Comparison of ENCODE assay signal across 16 cellular contexts in genomic region chr7:26182283-26182682, GRCh38. TPM values are rescaled to one million over a fixed set of nuclear protein-coding genes. Genes with fewer than 3 reads are reported as not detected.
DNase-seq lines count a peak whose midpoint lies in the region; ATAC-seq and TF ChIP-seq lines count a peak whose summit lies in the region.
"Had no signal": no experiment of that assay in that cellular context is flagged by ENCODE, and none has a peak within 500 bp of the region (broad histone marks: within the 10 kb centered on the region; RNA-seq: fewer than 3 reads in every experiment).

No MANE protein-coding gene starts in this region.

- H3K9ac ChIP-seq in HUES48 (ENCODE audit: low read depth, low read length) = no peak overlapping the region

- no peak for ATAC-seq in naive thymus-derived CD8-positive, alpha-beta T cell

- POLR2A ChIA-PET in naive thymus-derived CD8-positive, alpha-beta T cell (lab: Charles Lee) = interaction anchor here (0.9 to 5.9 kb wide), 3 partner anchors 11 to 20 kb away, joined by 4 to 110 read pairs (median 7); partner anchors contain the start of genes CBX3 and HNRNPA2B1

- DNase-seq in activated CD4-positive, alpha-beta T cell treated with anti-CD3 and anti-CD28 coated beads, Interleukin-2, amount 10 ng/mL, durations not matched to agents 24 days and 14 days = no peak
- no peak for DNase-seq in activated CD4-positive, alpha-beta T cell treated with anti-CD3 and anti-CD28 coated beads, Interleukin-2, amount 50 U/mL, for 1 hour
- DNase-seq in adrenal gland = peak in 4 of 7 donors; percentile 30 to 76 (median 52)
- DNase-seq in myocyte (ENCODE audit: low read depth) = peak; percentile 56
- DNase-seq in mesothelial cell of epicardium (ENCODE audit: low spot score in 2 of 2, unreplicated experiment in 2 of 2) = no peak
- DNase-seq in ACHN = no peak
- no peak for DNase-seq in naive thymus-derived CD8-positive, alpha-beta T cell
- DNase-seq: aorta, COR-L47, NCI-H1048 had no signal

- H3K27ac ChIP-seq in HUES48 (ENCODE audit: low read depth, low read length) (peak overlapping the region; percentile 44), adrenal gland (no peak overlapping the region)
- H3K27ac ChIP-seq: VCaP had no signal

- no peak for TF ChIP-seq POLR2A in adrenal gland (IDR thresholded peaks at IDR 0.05)

- H3K9me3 Mint-ChIP-seq in activated CD4-positive, alpha-beta T cell treated with anti-CD3 and anti-CD28 coated beads, Interleukin-2, amount 10 ng/mL, durations not matched to agents 24 days and 14 days = no peaks in the 10 kb centered on the region
- no peaks in the 10 kb centered on the region for H3K9me3 Mint-ChIP-seq in mesothelial cell of epicardium
- H3K9me3 Mint-ChIP-seq in naive thymus-derived CD8-positive, alpha-beta T cell = peaks cover 0 to 2% (median 0%) of the 10 kb centered on the region in 9 donors

- no peak overlapping the region for H3K4me3 Mint-ChIP-seq in activated CD4-positive, alpha-beta T cell treated with anti-CD3 and anti-CD28 coated beads, Interleukin-2, amount 10 ng/mL, durations not matched to agents 24 days and 14 days
- no peak overlapping the region for H3K4me3 Mint-ChIP-seq in mesothelial cell of epicardium
- no peak overlapping the region for H3K4me3 Mint-ChIP-seq in naive thymus-derived CD8-positive, alpha-beta T cell

- peak overlapping the region; percentile 67 for H3K27ac Mint-ChIP-seq in activated CD4-positive, alpha-beta T cell treated with anti-CD3 and anti-CD28 coated beads, Interleukin-2, amount 10 ng/mL, durations not matched to agents 24 days and 14 days
- H3K27ac Mint-ChIP-seq in mesothelial cell of epicardium = no peak overlapping the region
- peak overlapping the region in 5 of 10 donors; percentile 27 to 71 (median 48) for H3K27ac Mint-ChIP-seq in naive thymus-derived CD8-positive, alpha-beta T cell

- H3K4me3 ChIP-seq in HUES48 (ENCODE audit: low read depth, low read length) (no peak overlapping the region), adrenal gland (no peak overlapping the region)
- H3K4me3 ChIP-seq: dorsolateral prefrontal cortex, lung, smooth muscle cell had no signal

- H3K36me3 Mint-ChIP-seq in activated CD4-positive, alpha-beta T cell treated with anti-CD3 and anti-CD28 coated beads, Interleukin-2, amount 10 ng/mL, durations not matched to agents 24 days and 14 days (ENCODE audit: low read depth) = peaks cover 68% of the 10 kb centered on the region
- H3K36me3 Mint-ChIP-seq in mesothelial cell of epicardium = peaks cover 4% of the 10 kb centered on the region
- H3K36me3 Mint-ChIP-seq in naive thymus-derived CD8-positive, alpha-beta T cell = peaks cover 0 to 11% (median 0%) of the 10 kb centered on the region in 3 donors

- H3K27me3 Mint-ChIP-seq in activated CD4-positive, alpha-beta T cell treated with anti-CD3 and anti-CD28 coated beads, Interleukin-2, amount 10 ng/mL, durations not matched to agents 24 days and 14 days = no peaks in the 10 kb centered on the region
- H3K27me3 Mint-ChIP-seq in mesothelial cell of epicardium (ENCODE audit: low read depth) = no peaks in the 10 kb centered on the region
- H3K27me3 Mint-ChIP-seq in naive thymus-derived CD8-positive, alpha-beta T cell = no peaks in the 10 kb centered on the region

- H3K27me3 ChIP-seq in HUES48 (ENCODE audit: control insufficient read depth, insufficient read depth, low read length) (no peaks in the 10 kb centered on the region), adrenal gland (no peaks in the 10 kb centered on the region)
- H3K27me3 ChIP-seq: dorsolateral prefrontal cortex, neutrophil had no signal

- in situ Hi-C loops in ACHN (cut with HindIII; ENCODE audit: low pct_ligation_motif_present, low pct_unique_long_range_greater_than_20kb, low sequenced_read_pairs) = loop anchor here (25.0 kb wide), 1 partner anchor 95 kb away; no protein-coding TSS in a partner anchor

- no peaks in the 10 kb centered on the region for H3K4me1 ChIP-seq in HUES48 (ENCODE audit: control insufficient read depth, insufficient read depth, low read length)
- peaks cover 0 to 4% of the 10 kb centered on the region in 2 donors for H3K4me1 ChIP-seq in adrenal gland (replicated peaks in 1 of 2)

- H3K9me3 ChIP-seq in HUES48 (ENCODE audit: control insufficient read depth, insufficient read depth, low read length) (no peaks in the 10 kb centered on the region), adrenal gland (replicated peaks in 1 of 3) (no peaks in the 10 kb centered on the region)
- H3K9me3 ChIP-seq: neutrophil had no signal

- WGBS in adrenal gland, 4 donors = 48 to 57% (median 52%) methylated on average over 6 of the region's 6 CpGs

- TF ChIP-seq CTCF in adrenal gland (IDR thresholded peaks at IDR 0.05) (no peak), mesothelial cell of epicardium (IDR thresholded peaks at IDR 0.05; ENCODE audit: unreplicated experiment) (no peak)

- H3K4me1 Mint-ChIP-seq in activated CD4-positive, alpha-beta T cell treated with anti-CD3 and anti-CD28 coated beads, Interleukin-2, amount 10 ng/mL, durations not matched to agents 24 days and 14 days = peaks cover 38% of the 10 kb centered on the region
- peaks cover 14% of the 10 kb centered on the region for H3K4me1 Mint-ChIP-seq in mesothelial cell of epicardium
- H3K4me1 Mint-ChIP-seq in naive thymus-derived CD8-positive, alpha-beta T cell = peaks cover 27 to 78% (median 65%) of the 10 kb centered on the region in 4 donors

- intact Hi-C loops in activated CD4-positive, alpha-beta T cell treated with anti-CD3 and anti-CD28 coated beads, Interleukin-2, amount 10 ng/mL, durations not matched to agents 24 days and 14 days (cut with micrococcal nuclease) = no loop called here
- intact Hi-C loops in adrenal gland (cut with DNase I) = no loop called here

- peaks cover 51% of the 10 kb centered on the region for H3K36me3 ChIP-seq in HUES48 (ENCODE audit: control insufficient read depth, insufficient read depth, low read length)
- no peaks in the 10 kb centered on the region for H3K36me3 ChIP-seq in adrenal gland (replicated peaks in 1 of 2)

RNA-seq across cellular contexts. Expression of gene HNRNPA2B1, which starts 18.3 kb away (rescaled TPM):
- total RNA-seq in activated CD4-positive, alpha-beta T cell treated with anti-CD3 and anti-CD28 coated beads, Interleukin-2, amount 10 ng/mL, durations not matched to agents 24 days and 14 days = 862 and 873 TPM in 2 replicates
- total RNA-seq in adrenal gland = 100 to 1,000 TPM in 7 of 8 donors, 10 to 100 TPM in 1; 98.1 to 413 (median 267) TPM
- 1,000 to 10,000 TPM in 2 of 3 donors, 100 to 1,000 TPM in 1; 987 to 1,201 (median 1,150) TPM for polyA plus RNA-seq in adrenal gland
- total RNA-seq in myocyte = 233 and 240 TPM in 2 replicates
- 417 TPM for polyA plus RNA-seq in myocyte (2012)
- total RNA-seq in mesothelial cell of epicardium = 693 to 723 TPM (median 708 TPM) in 3 replicates
- 100 to 1,000 TPM; 504 to 555 TPM for total RNA-seq in naive thymus-derived CD8-positive, alpha-beta T cell
- 100 to 1,000 TPM; 506 to 789 (median 577) TPM for polyA plus RNA-seq in naive thymus-derived CD8-positive, alpha-beta T cell

RNA-seq across cellular contexts. Expression of gene CBX3, which starts 19.3 kb away (rescaled TPM):
- total RNA-seq in activated CD4-positive, alpha-beta T cell treated with anti-CD3 and anti-CD28 coated beads, Interleukin-2, amount 10 ng/mL, durations not matched to agents 24 days and 14 days = 307 and 313 TPM in 2 replicates
- total RNA-seq in adrenal gland (100 to 1,000 TPM in 4 of 8 donors, 10 to 100 TPM in 4; 35.2 to 164 (median 87.8) TPM), myocyte (208 and 239 TPM in 2 replicates), mesothelial cell of epicardium (217 to 225 TPM (median 224 TPM) in 3 replicates)
- 100 to 1,000 TPM in 1 of 3 donors, 10 to 100 TPM in 2; 67.4 to 203 (median 74.1) TPM for polyA plus RNA-seq in adrenal gland
- polyA plus RNA-seq in myocyte (2012) = 93.9 TPM
- 100 to 1,000 TPM; 197 to 205 TPM for total RNA-seq in naive thymus-derived CD8-positive, alpha-beta T cell
- polyA plus RNA-seq in naive thymus-derived CD8-positive, alpha-beta T cell = 100 to 1,000 TPM; 105 to 114 (median 113) TPM

RNA-seq across cellular contexts. Expression of gene NFE2L3, which starts 30.3 kb away (rescaled TPM):
- 67.8 and 68.7 TPM in 2 replicates for total RNA-seq in activated CD4-positive, alpha-beta T cell treated with anti-CD3 and anti-CD28 coated beads, Interleukin-2, amount 10 ng/mL, durations not matched to agents 24 days and 14 days
- total RNA-seq in adrenal gland (1 to 10 TPM in 4 of 8 donors, under 1 TPM in 4; 0.16 to 4.0 (median 0.96) TPM), myocyte (0.88 and 1.2 TPM in 2 replicates), mesothelial cell of epicardium (11.8 to 12.9 TPM (median 12.3 TPM) in 3 replicates)
- under 1 TPM; 0.48 to 0.77 (median 0.60) TPM for polyA plus RNA-seq in adrenal gland
- polyA plus RNA-seq in myocyte (2012) = 2.5 TPM
- 1 to 10 TPM; 2.1 to 3.6 TPM for total RNA-seq in naive thymus-derived CD8-positive, alpha-beta T cell
- 1 to 10 TPM; 1.4 to 4.3 (median 2.9) TPM for polyA plus RNA-seq in naive thymus-derived CD8-positive, alpha-beta T cell

Comparison
In these comparisons a context has a peak if more than half of its experiments do, and no peak if none do; other contexts are left out.
1. DNase-seq: peak in adrenal gland (4 of 7) and myocyte (single experiment); none in activated CD4-positive, alpha-beta T cell treated with anti-CD3 and anti-CD28 coated beads, Interleukin-2, amount 10 ng/mL, durations not matched to agents 24 days and 14 days (single experiment), activated CD4-positive, alpha-beta T cell treated with anti-CD3 and anti-CD28 coated beads, Interleukin-2, amount 50 U/mL, for 1 hour (single experiment), mesothelial cell of epicardium (0 of 2), ACHN (single experiment) and naive thymus-derived CD8-positive, alpha-beta T cell (0 of 10).